In genomic region chr17:6704472-6705052, GRCh38 we compare ENCODE assay signal across 33 cellular contexts. TPM values are rescaled to one million over a fixed set of nuclear protein-coding genes. Genes with fewer than 3 reads are reported as not detected.
"Had no signal": no experiment of that assay in that cellular context is flagged by ENCODE, and none has a peak within 500 bp of the region (broad histone marks: within the 10 kb centered on the region; RNA-seq: fewer than 3 reads in every experiment).

No MANE protein-coding gene starts in this region.

- H3K36me3 Mint-ChIP-seq: activated naive CD8-positive, alpha-beta T cell had no signal

- ATAC-seq: activated CD4-positive, CD25-positive, alpha-beta regulatory T cell treated with anti-CD3 and anti-CD28 coated beads, Interleukin-2, amount 50 U/mL, for 24 hours; activated CD8-positive, alpha-beta T cell treated with anti-CD3 and anti-CD28 coated beads for 36 hours; effector memory CD8-positive, alpha-beta T cell; foreskin keratinocyte; gastrocnemius medialis; T-helper 17 cell had no signal

- H3K9me3 Mint-ChIP-seq: activated B cell treated with CpG ODN at 0.5 μM for 24 hours; activated CD8-positive, alpha-beta T cell treated with anti-CD3 and anti-CD28 coated beads for 36 hours; activated naive CD4-positive, alpha-beta T cell treated with anti-CD3 and anti-CD28 coated beads for 36 hours; activated T-helper 1 cell treated with anti-CD3 and anti-CD28 coated beads, Interleukin-12 subunit alpha, Interleukin-12 subunit beta, Interleukin-2, Interleukin-4 antibody, amounts not matched to agents 30 ng/mL and 10 ng/mL and 1 ng/mL, durations not matched to agents 14 hours and 24 hours and 36 hours; activated T-helper 2 cell treated with anti-CD3 and anti-CD28 coated beads, Interferon-gamma antibody, Interleukin-2, Interleukin-4, amounts not matched to agents 10 μg/mL and 5 μg/mL and 100 μg/mL, durations not matched to agents 14 hours and 24 hours and 36 hours; effector memory CD8-positive, alpha-beta T cell; T-helper 2 cell treated with Interferon-gamma antibody and Interleukin-4, amounts not matched to agents 5 μg/mL and 100 μg/mL, for 36 hours had no signal

- FAIRE-seq: astrocyte, colon had no signal

- H3K4me1 ChIP-seq: esophagus muscularis mucosa, foreskin keratinocyte, gastrocnemius medialis had no signal

- H3K27ac ChIP-seq: brain microvascular endothelial cell, esophagus muscularis mucosa, foreskin keratinocyte, gastrocnemius medialis, WERI-Rb-1 had no signal

- DNase-seq: activated B cell treated with CpG ODN at 0.5 μM for 24 hours; activated CD4-positive, alpha-beta T cell treated with anti-CD3 and anti-CD28 coated beads for 48 hours; activated CD4-positive, alpha-beta T cell treated with anti-CD3 and anti-CD28 coated beads, Interleukin-2, amount 50 U/mL, for 1 hour; activated CD4-positive, alpha-beta T cell treated with anti-CD3 and anti-CD28 coated beads, Interleukin-2, amount 50 U/mL, for 48 hours; activated CD8-positive, alpha-beta memory T cell treated with anti-CD3 and anti-CD28 coated beads for 24 hours; activated CD8-positive, alpha-beta T cell treated with anti-CD3 and anti-CD28 coated beads for 36 hours; activated effector memory CD4-positive, alpha-beta T cell treated with anti-CD3 and anti-CD28 coated beads, Interleukin-2, amount 50 U/mL, for 16 hours; activated naive CD4-positive, alpha-beta T cell treated with anti-CD3 and anti-CD28 coated beads for 36 hours; activated T-cell treated with anti-CD3 and anti-CD28 coated beads, Interleukin-2, amount 50 U/mL, for 1 hour; activated T-cell treated with anti-CD3 and anti-CD28 coated beads, Interleukin-2, amount 50 U/mL, for 48 hours; amniotic stem cell; anterior cingulate cortex; brain microvascular endothelial cell; cortex of kidney; dermis blood vessel endothelial cell; effector CD4-positive, alpha-beta T cell; effector memory CD8-positive, alpha-beta T cell; erythroblast; foreskin keratinocyte; gastrocnemius medialis; glutamatergic neuron; T-helper 1 cell; T-helper 17 cell; T1000; WERI-Rb-1 had no signal

- H3K27me3 ChIP-seq: brain microvascular endothelial cell, foreskin keratinocyte, gastrocnemius medialis had no signal

- H3K27ac Mint-ChIP-seq: activated B cell treated with CpG ODN at 0.5 μM for 24 hours; activated CD8-positive, alpha-beta T cell treated with anti-CD3 and anti-CD28 coated beads for 36 hours; activated naive CD4-positive, alpha-beta T cell treated with anti-CD3 and anti-CD28 coated beads for 36 hours; activated naive CD8-positive, alpha-beta T cell; activated T-helper 1 cell treated with anti-CD3 and anti-CD28 coated beads, Interleukin-12 subunit alpha, Interleukin-12 subunit beta, Interleukin-2, Interleukin-4 antibody, amounts not matched to agents 30 ng/mL and 10 ng/mL and 1 ng/mL, durations not matched to agents 14 hours and 24 hours and 36 hours; activated T-helper 2 cell treated with anti-CD3 and anti-CD28 coated beads, Interferon-gamma antibody, Interleukin-2, Interleukin-4, amounts not matched to agents 10 μg/mL and 5 μg/mL and 100 μg/mL, durations not matched to agents 14 hours and 24 hours and 36 hours; effector memory CD8-positive, alpha-beta T cell; T-helper 17 cell; T-helper 2 cell treated with Interferon-gamma antibody and Interleukin-4, amounts not matched to agents 5 μg/mL and 100 μg/mL, for 36 hours had no signal

- H3K9me3 ChIP-seq: esophagus muscularis mucosa, gastrocnemius medialis had no signal

- H3K4me3 ChIP-seq: esophagus muscularis mucosa, gastrocnemius medialis had no signal

- H3K4me3 Mint-ChIP-seq: activated B cell treated with CpG ODN at 0.5 μM for 24 hours; activated CD8-positive, alpha-beta T cell treated with anti-CD3 and anti-CD28 coated beads for 36 hours; activated naive CD4-positive, alpha-beta T cell treated with anti-CD3 and anti-CD28 coated beads for 36 hours; activated naive CD8-positive, alpha-beta T cell; activated T-helper 1 cell treated with anti-CD3 and anti-CD28 coated beads, Interleukin-12 subunit alpha, Interleukin-12 subunit beta, Interleukin-2, Interleukin-4 antibody, amounts not matched to agents 30 ng/mL and 10 ng/mL and 1 ng/mL, durations not matched to agents 14 hours and 24 hours and 36 hours; effector memory CD8-positive, alpha-beta T cell; T-helper 17 cell; T-helper 2 cell treated with Interferon-gamma antibody and Interleukin-4, amounts not matched to agents 5 μg/mL and 100 μg/mL, for 36 hours had no signal

- H3K4me1 Mint-ChIP-seq: T-helper 17 cell had no signal

- H3K36me3 ChIP-seq: brain microvascular endothelial cell, esophagus muscularis mucosa, gastrocnemius medialis, WERI-Rb-1 had no signal

RNA-seq across cellular contexts. Expression of gene SLC13A5, which starts 8.6 kb away (rescaled TPM):
- total RNA-seq: activated B cell treated with CpG ODN at 0.5 μM for 24 hours; activated CD8-positive, alpha-beta T cell treated with anti-CD3 and anti-CD28 coated beads for 36 hours; activated naive CD4-positive, alpha-beta T cell treated with anti-CD3 and anti-CD28 coated beads for 36 hours; activated T-helper 1 cell treated with anti-CD3 and anti-CD28 coated beads, Interleukin-12 subunit alpha, Interleukin-12 subunit beta, Interleukin-2, Interleukin-4 antibody, amounts not matched to agents 30 ng/mL and 10 ng/mL and 1 ng/mL, durations not matched to agents 14 hours and 24 hours and 36 hours; activated T-helper 2 cell treated with anti-CD3 and anti-CD28 coated beads, Interferon-gamma antibody, Interleukin-2, Interleukin-4, amounts not matched to agents 10 μg/mL and 5 μg/mL and 100 μg/mL, durations not matched to agents 14 hours and 24 hours and 36 hours; dermis blood vessel endothelial cell; T-helper 17 cell had no signal
